In the genomic region with DNA sequence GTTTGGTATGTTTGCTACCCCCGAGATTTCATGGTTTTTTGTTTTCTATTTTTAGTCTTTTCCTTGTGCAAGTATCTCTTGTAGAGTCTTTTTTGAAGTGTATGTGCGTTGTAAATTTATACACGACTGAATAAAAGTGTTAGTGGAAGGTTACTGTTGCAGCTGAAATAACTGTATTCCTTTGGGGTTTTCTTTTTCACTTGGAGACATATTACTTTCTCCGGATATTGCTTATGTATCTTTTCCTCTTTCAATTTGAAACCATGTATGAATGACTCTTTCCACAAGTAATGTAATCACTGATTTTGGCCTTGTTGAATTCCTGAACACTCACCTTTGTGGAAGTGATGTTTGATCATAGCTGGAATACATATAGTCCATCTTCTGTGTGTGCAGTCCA, we compare ENCODE assay signal across 8 cellular contexts. TPM values are rescaled to one million over a fixed set of nuclear protein-coding genes. Genes with fewer than 3 reads are reported as not detected.
DNase-seq lines count a peak whose midpoint lies in the region; ATAC-seq, FAIRE-seq and TF ChIP-seq lines count a peak whose summit lies in the region.

No MANE protein-coding gene starts in this region.

- TF ChIP-seq CTCF in cardiac muscle cell (IDR thresholded peaks at IDR 0.05; ENCODE audit: low read depth, low read length) (no peak), HepG2 (CRISPR knock-in tag; IDR thresholded peaks at IDR 0.05) (no peak), upper lobe of left lung (IDR thresholded peaks at IDR 0.05) (no peak), GM20000 (IDR thresholded peaks at IDR 0.05; ENCODE audit: extremely low read depth, missing control alignments) (no peak)

- CTCF ChIA-PET in HepG2 (lab: Yijun Ruan, JAX; ENCODE audit: low intra/inter-chr PET ratio, low total read pairs) = no interaction called here

- H3K4me3 Mint-ChIP-seq in activated naive CD8-positive, alpha-beta T cell treated with anti-CD3 and anti-CD28 coated beads, Interleukin-2, amount 10 ng/mL, durations not matched to agents 7 days and 5 days = peak overlapping the region; percentile 99

- no peak for DNase-seq in cardiac muscle cell (ENCODE audit: low read depth in 1 of 2, low spot score in 1 of 2)
- DNase-seq in left ventricle myocardium superior = no peak
- DNase-seq in activated naive CD8-positive, alpha-beta T cell treated with anti-CD3 and anti-CD28 coated beads, Interleukin-2, amount 10 ng/mL, durations not matched to agents 7 days and 5 days = no peak
- DNase-seq in HepG2 (ENCODE audit: low spot score) = no peak
- no peak for DNase-seq in upper lobe of left lung
- DNase-seq in pons (ENCODE audit: low spot score) = no peak
- no peak for DNase-seq in GM20000 (ENCODE audit: low spot score)
- DNase-seq in RPMI8226 = no peak

- H3K27ac ChIP-seq in cardiac muscle cell = no peak overlapping the region
- peak overlapping the region; percentile 69 for H3K27ac ChIP-seq in HepG2 (ENCODE audit: extremely low read length, insufficient read depth, low read length)
- peak overlapping the region in 1 of 4 donors; percentile 95 for H3K27ac ChIP-seq in upper lobe of left lung

- ATAC-seq in left ventricle myocardium superior (no peak), HepG2 (no peak), upper lobe of left lung (ENCODE audit: low FRiP score in 2 of 2) (no peak)
- no peak for ATAC-seq in activated naive CD8-positive, alpha-beta T cell treated with anti-CD3 and anti-CD28 coated beads, Interleukin-2, amount 10 ng/mL, durations not matched to agents 7 days and 5 days (ENCODE audit: low read depth)

- no peak for TF ChIP-seq RAD21 in HepG2 (CRISPR knock-in tag; IDR thresholded peaks at IDR 0.05)

- in situ Hi-C loops in HepG2 (cut with HindIII; ENCODE audit: extremely low pct_ligation_motif_present, low pct_unique_long_range_greater_than_20kb) = loop anchor here (5.0 kb wide), 1 partner anchor 65 kb away; no protein-coding TSS in a partner anchor

- intact Hi-C loops in left ventricle myocardium superior (cut with micrococcal nuclease) (loop anchor here (10.0 kb wide), 1 partner anchor 72 kb away; a partner anchor contains a TSS), HepG2 (cut with micrococcal nuclease; ENCODE audit: unreplicated experiment) (no loop called here)

- H3K36me3 Mint-ChIP-seq in activated naive CD8-positive, alpha-beta T cell treated with anti-CD3 and anti-CD28 coated beads, Interleukin-2, amount 10 ng/mL, durations not matched to agents 7 days and 5 days = peaks cover 11% of the 10 kb centered on the region

- BruUV-seq in HepG2 (replicated peaks; lab: Mats Ljungman, UMichigan) = TSS peak; percentile 61

- H2AFZ ChIP-seq in HepG2 (ENCODE audit: low read length) = no peak overlapping the region

- H3K36me3 ChIP-seq in cardiac muscle cell = no peaks in the 10 kb centered on the region
- peaks cover 0 to 19% of the 10 kb centered on the region in 2 experiments; a peak in 4 of 5 replicates for H3K36me3 ChIP-seq in HepG2 (replicated peaks in 1 of 2; ENCODE audit: control insufficient read depth in 1 of 2, insufficient read depth in 2 of 2, low read length in 2 of 2)
- H3K36me3 ChIP-seq in upper lobe of left lung = peaks cover 0 to 2% (median 0%) of the 10 kb centered on the region in 4 donors

- H4K20me1 ChIP-seq in HepG2 (ENCODE audit: insufficient read depth, low read length) = no peaks in the 10 kb centered on the region; the same call in 1 of the 2 replicates

- H3K27me3 Mint-ChIP-seq in activated naive CD8-positive, alpha-beta T cell treated with anti-CD3 and anti-CD28 coated beads, Interleukin-2, amount 10 ng/mL, durations not matched to agents 7 days and 5 days = no peaks in the 10 kb centered on the region

- H3K4me2 ChIP-seq in HepG2 (ENCODE audit: low read depth, low read length) = peak overlapping the region; percentile 70

- under 1% methylated on average over 4 of the region's 4 CpGs for WGBS in HepG2 (ENCODE audit: low lambda C conversion rate)
- WGBS in upper lobe of left lung, 2 donors = 3 to 14% methylated on average over 4 of the region's 4 CpGs

- POLR2A ChIA-PET in activated naive CD8-positive, alpha-beta T cell treated with anti-CD3 and anti-CD28 coated beads, Interleukin-2, amount 10 ng/mL, durations not matched to agents 7 days and 5 days (lab: Charles Lee) = interaction anchor here (0.6 to 4.4 kb wide), 6 partner anchors 8 to 440 kb away, joined by 3 to 37 read pairs (median 4); a partner anchor contains a TSS
- POLR2A ChIA-PET in HepG2 (lab: Yijun Ruan, JAX) = interaction anchor here (5.0 kb wide), 1 partner anchor 68 kb away, joined by 34 read pairs; a partner anchor contains a TSS

- peaks cover 76% of the 10 kb centered on the region for H3K79me2 ChIP-seq in HepG2 (ENCODE audit: insufficient read depth, low read length)

- no peak for TF ChIP-seq EP300 in HepG2 (IDR thresholded peaks at IDR 0.05; ENCODE audit: low read depth in 2 of 2, low read length in 2 of 2)
- TF ChIP-seq EP300 in HepG2 (CRISPR knock-in tag; IDR thresholded peaks at IDR 0.05; ENCODE audit: borderline replicate concordance) = no peak
- TF ChIP-seq EP300 in upper lobe of left lung (IDR thresholded peaks at IDR 0.05) = no peak

- no peaks in the 10 kb centered on the region for H3K9me3 Mint-ChIP-seq in activated naive CD8-positive, alpha-beta T cell treated with anti-CD3 and anti-CD28 coated beads, Interleukin-2, amount 10 ng/mL, durations not matched to agents 7 days and 5 days

- no peak for TF ChIP-seq POLR2A in HepG2 (IDR thresholded peaks at IDR 0.05; ENCODE audit: insufficient read depth in 1 of 2, low read depth in 2 of 2, low read length in 2 of 2)
- TF ChIP-seq POLR2A in upper lobe of left lung (IDR thresholded peaks at IDR 0.05) = no peak

- H3K9ac ChIP-seq in HepG2 (ENCODE audit: insufficient read depth, low read depth, low read length) = peak overlapping the region; percentile 79

- peak overlapping the region; percentile 97 for H3K27ac Mint-ChIP-seq in activated naive CD8-positive, alpha-beta T cell treated with anti-CD3 and anti-CD28 coated beads, Interleukin-2, amount 10 ng/mL, durations not matched to agents 7 days and 5 days

- no peak for FAIRE-seq in HepG2 (lab: Jason Lieb, UNC)

- peaks cover 44% of the 10 kb centered on the region for H3K4me1 Mint-ChIP-seq in activated naive CD8-positive, alpha-beta T cell treated with anti-CD3 and anti-CD28 coated beads, Interleukin-2, amount 10 ng/mL, durations not matched to agents 7 days and 5 days

- H3K9me3 ChIP-seq in cardiac muscle cell (ENCODE audit: low read depth) (no peaks in the 10 kb centered on the region), HepG2 (ENCODE audit: low read length) (no peaks in the 10 kb centered on the region), upper lobe of left lung (no peaks in the 10 kb centered on the region)

- H3K4me1 ChIP-seq in cardiac muscle cell (ENCODE audit: low read depth) (peaks cover 17% of the 10 kb centered on the region), HepG2 (ENCODE audit: insufficient read depth, low read length) (peaks cover 31% of the 10 kb centered on the region), upper lobe of left lung (peaks cover 21 to 39% (median 23%) of the 10 kb centered on the region in 4 donors)

- H3K4me3 ChIP-seq in cardiac muscle cell = peak overlapping the region; percentile 95
- H3K4me3 ChIP-seq in HepG2 (replicated peaks in 1 of 3; ENCODE audit: insufficient read depth in 1 of 3, low read depth in 2 of 3, low read length in 3 of 3) = peak overlapping the region; percentile 86 to 96 (median 88); a peak in 5 of 6 replicates
- H3K4me3 ChIP-seq in upper lobe of left lung = peak overlapping the region in 3 of 4 donors; percentile 69 to 94 (median 89)

- H3K27me3 ChIP-seq in cardiac muscle cell = no peaks in the 10 kb centered on the region
- no peaks in the 10 kb centered on the region; a peak in 1 of 5 replicates for H3K27me3 ChIP-seq in HepG2 (ENCODE audit: control insufficient read depth in 1 of 2, insufficient read depth in 2 of 2, low read length in 2 of 2)
- H3K27me3 ChIP-seq in upper lobe of left lung = no peaks in the 10 kb centered on the region

RNA-seq across cellular contexts. Expression of a gene that starts 1.0 kb away (rescaled TPM):
- 5.4 and 7.5 TPM in 2 replicates for total RNA-seq in cardiac muscle cell
- 3.4 and 4.7 TPM in 2 replicates for polyA plus RNA-seq in cardiac muscle cell
- total RNA-seq in left ventricle myocardium superior = 2.9 TPM
- total RNA-seq in activated naive CD8-positive, alpha-beta T cell treated with anti-CD3 and anti-CD28 coated beads, Interleukin-2, amount 10 ng/mL, durations not matched to agents 7 days and 5 days = 10 to 100 TPM; 10.6 to 10.9 TPM
- total RNA-seq in HepG2 (2016; rRNA removed; fragmentation: Illumina TruSeq; extraction: Trizol) = 17.6 and 17.9 TPM in 2 replicates
- total RNA-seq in HepG2 (2016; cell fraction: cytosol; rRNA removed; fragmentation: Illumina TruSeq; extraction: Trizol; ENCODE audit: low read depth) = 1.1 and 1.6 TPM in 2 replicates
- 17.2 and 17.6 TPM in 2 replicates for total RNA-seq in HepG2 (2016; cell fraction: insoluble cytoplasmic fraction; rRNA removed; fragmentation: Illumina TruSeq; extraction: Trizol)
- 4.1 and 4.2 TPM in 2 replicates for total RNA-seq in HepG2 (2016; cell fraction: membrane; rRNA removed; fragmentation: Illumina TruSeq; extraction: Trizol)
- total RNA-seq in HepG2 (2016; cell fraction: nucleus; rRNA removed; fragmentation: Illumina TruSeq; extraction: Trizol) = 18.1 and 23.3 TPM in 2 replicates
- polyA plus RNA-seq in HepG2 (2011; rRNA removed) = 3.9 and 4.0 TPM in 2 replicates
- polyA plus RNA-seq in HepG2 (2011; cell fraction: cytosol; rRNA removed) = 3.3 and 4.5 TPM in 2 replicates
- polyA plus RNA-seq in HepG2 (2011; cell fraction: nucleus; rRNA removed) = 5.7 and 6.2 TPM in 2 replicates
- 4.1 and 5.4 TPM in 2 replicates for polyA plus RNA-seq in HepG2 (2012)
- polyA plus RNA-seq in HepG2 (2016; cell fraction: cytosol; fragmentation: Illumina TruSeq; extraction: Trizol; ENCODE audit: low read depth) = 0.28 and 0.29 TPM in 2 replicates
- 8.1 and 9.3 TPM in 2 replicates for polyA plus RNA-seq in HepG2 (2016; cell fraction: insoluble cytoplasmic fraction; fragmentation: Illumina TruSeq; extraction: Trizol; ENCODE audit: low read depth)
- 0.63 and 0.86 TPM in 2 replicates for polyA plus RNA-seq in HepG2 (2016; cell fraction: membrane; fragmentation: Illumina TruSeq; extraction: Trizol; ENCODE audit: low read depth)
- 15.0 and 20.4 TPM in 2 replicates for polyA plus RNA-seq in HepG2 (2016; cell fraction: nucleus; fragmentation: Illumina TruSeq; extraction: Trizol; ENCODE audit: insufficient read depth, low read depth)
- 21.0 and 54.3 TPM in 2 replicates for polyA minus RNA-seq in HepG2 (2011; rRNA and poly(A)+ RNA removed; ENCODE audit: low replicate concordance)
- 5.5 and 8.0 TPM in 2 replicates for polyA minus RNA-seq in HepG2 (2011; cell fraction: cytosol; rRNA and poly(A)+ RNA removed)
- polyA minus RNA-seq in HepG2 (2011; cell fraction: nucleus; rRNA and poly(A)+ RNA removed) = 20.3 and 25.4 TPM in 2 replicates
- 10 to 100 TPM in 2 of 6 donors, 1 to 10 TPM in 4; 3.4 to 26.2 (median 7.2) TPM for total RNA-seq in upper lobe of left lung

RNA-seq across cellular contexts. Expression of a gene that starts 1.1 kb away (rescaled TPM):
- total RNA-seq in cardiac muscle cell = 9.6 and 10.2 TPM in 2 replicates
- 2.5 and 3.2 TPM in 2 replicates for polyA plus RNA-seq in cardiac muscle cell
- total RNA-seq in left ventricle myocardium superior = 10.0 TPM
- total RNA-seq in activated naive CD8-positive, alpha-beta T cell treated with anti-CD3 and anti-CD28 coated beads, Interleukin-2, amount 10 ng/mL, durations not matched to agents 7 days and 5 days = 10 to 100 TPM; 23.4 to 24.6 TPM
- total RNA-seq in HepG2 (2016; rRNA removed; fragmentation: Illumina TruSeq; extraction: Trizol) = 16.8 and 18.2 TPM in 2 replicates
- total RNA-seq in HepG2 (2016; cell fraction: cytosol; rRNA removed; fragmentation: Illumina TruSeq; extraction: Trizol; ENCODE audit: low read depth) = 3.1 and 3.3 TPM in 2 replicates
- total RNA-seq in HepG2 (2016; cell fraction: insoluble cytoplasmic fraction; rRNA removed; fragmentation: Illumina TruSeq; extraction: Trizol) = 16.0 and 19.8 TPM in 2 replicates
- 15.0 and 16.4 TPM in 2 replicates for total RNA-seq in HepG2 (2016; cell fraction: membrane; rRNA removed; fragmentation: Illumina TruSeq; extraction: Trizol)
- 14.5 and 15.1 TPM in 2 replicates for total RNA-seq in HepG2 (2016; cell fraction: nucleus; rRNA removed; fragmentation: Illumina TruSeq; extraction: Trizol)
- 10.8 and 12.2 TPM in 2 replicates for polyA plus RNA-seq in HepG2 (2011; rRNA removed)
- polyA plus RNA-seq in HepG2 (2011; cell fraction: cytosol; rRNA removed) = 9.5 and 9.7 TPM in 2 replicates
- polyA plus RNA-seq in HepG2 (2011; cell fraction: nucleus; rRNA removed) = 8.8 and 12.5 TPM in 2 replicates
- polyA plus RNA-seq in HepG2 (2012) = 7.0 and 7.1 TPM in 2 replicates
- 2.1 and 3.0 TPM in 2 replicates for polyA plus RNA-seq in HepG2 (2016; cell fraction: cytosol; fragmentation: Illumina TruSeq; extraction: Trizol; ENCODE audit: low read depth)
- 15.3 and 17.3 TPM in 2 replicates for polyA plus RNA-seq in HepG2 (2016; cell fraction: insoluble cytoplasmic fraction; fragmentation: Illumina TruSeq; extraction: Trizol; ENCODE audit: low read depth)
- polyA plus RNA-seq in HepG2 (2016; cell fraction: membrane; fragmentation: Illumina TruSeq; extraction: Trizol; ENCODE audit: low read depth) = 9.5 and 9.9 TPM in 2 replicates
- 18.4 and 20.6 TPM in 2 replicates for polyA plus RNA-seq in HepG2 (2016; cell fraction: nucleus; fragmentation: Illumina TruSeq; extraction: Trizol; ENCODE audit: insufficient read depth, low read depth)
- 27.2 and 62.1 TPM in 2 replicates for polyA minus RNA-seq in HepG2 (2011; rRNA and poly(A)+ RNA removed; ENCODE audit: low replicate concordance)
- 7.0 and 7.6 TPM in 2 replicates for polyA minus RNA-seq in HepG2 (2011; cell fraction: cytosol; rRNA and poly(A)+ RNA removed)
- polyA minus RNA-seq in HepG2 (2011; cell fraction: nucleus; rRNA and poly(A)+ RNA removed) = 19.6 and 22.8 TPM in 2 replicates
- 10 to 100 TPM; 11.0 to 25.5 (median 19.6) TPM for total RNA-seq in upper lobe of left lung
